In the genomic region with DNA sequence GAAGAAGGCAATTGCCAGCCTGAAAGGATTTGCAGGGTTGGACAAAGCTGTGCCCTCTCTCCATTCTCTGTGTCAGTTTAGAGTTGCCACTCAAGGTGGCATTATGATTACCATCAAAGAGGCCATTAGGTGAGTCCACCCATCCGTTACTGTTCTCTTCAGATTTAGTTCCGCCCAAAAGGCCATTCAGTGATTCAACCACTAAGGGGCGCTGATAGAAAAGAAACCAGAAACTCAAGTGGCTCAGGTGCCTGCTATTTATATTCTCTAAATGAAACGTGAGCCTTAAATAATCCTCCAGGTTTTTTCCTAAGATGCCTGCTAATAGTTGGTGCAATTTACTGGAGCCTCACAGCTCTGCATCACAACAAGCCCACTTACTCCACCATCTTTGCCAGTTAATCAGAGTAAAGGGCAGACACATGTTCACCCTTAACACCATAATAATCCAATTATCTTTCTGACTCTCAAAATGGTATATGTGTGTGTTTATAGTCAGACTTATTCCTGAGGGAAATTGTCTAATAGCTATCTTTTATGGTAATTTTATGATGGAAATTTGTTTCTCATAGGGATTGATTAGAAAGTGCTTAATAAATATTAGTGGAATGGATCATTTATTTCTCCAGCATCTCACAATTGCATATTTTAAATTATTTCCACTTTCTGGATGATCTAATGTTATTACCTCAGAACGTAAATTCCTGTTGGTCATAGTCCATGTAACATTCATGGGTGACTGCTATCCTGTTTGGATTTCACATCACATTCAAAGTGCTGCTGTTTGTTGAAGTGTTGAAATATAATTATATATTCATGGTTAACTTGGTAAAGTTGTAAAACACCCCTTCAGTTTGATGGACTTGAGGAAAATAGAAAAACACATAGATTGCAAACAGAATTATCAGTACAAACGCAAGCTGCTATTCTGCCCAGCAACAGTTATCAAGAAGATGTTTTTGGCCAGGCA, we compare ENCODE assay signal across 8 cellular contexts. TPM values are rescaled to one million over a fixed set of nuclear protein-coding genes. Genes with fewer than 3 reads are reported as not detected.
DNase-seq lines count a peak whose midpoint lies in the region; ATAC-seq, FAIRE-seq and TF ChIP-seq lines count a peak whose summit lies in the region.

No MANE protein-coding gene starts in this region.

- no peak overlapping the region for H3K4me2 ChIP-seq in keratinocyte (ENCODE audit: control insufficient read depth, extremely low read depth, insufficient read depth, low read depth, low read length)

- no peak overlapping the region for H3K27ac ChIP-seq in keratinocyte (ENCODE audit: control insufficient read depth, insufficient read depth, low read length)
- H3K27ac ChIP-seq in upper lobe of right lung = no peak overlapping the region

- peak; percentile 72 to 85 for TF ChIP-seq CTCF in brain (conservative IDR thresholded peaks at IDR 0.05)
- TF ChIP-seq CTCF in keratinocyte (optimal IDR thresholded peaks at IDR 0.05 in 1 of 3, IDR thresholded peaks at IDR 0.05 in 1 of 3, conservative IDR thresholded peaks at IDR 0.05 in 1 of 3; ENCODE audit: extremely low read depth in 1 of 3, insufficient read depth in 2 of 3, low read length in 3 of 3) = peak; percentile 62 to 80 (median 79)
- peak; percentile 66 for TF ChIP-seq CTCF in upper lobe of right lung (IDR thresholded peaks at IDR 0.05)

- dilution Hi-C loops in keratinocyte (cut with MboI; ENCODE audit: extremely low pct_ligation_motif_present, low sequenced_read_pairs) = no loop called here

- H3K27me3 Mint-ChIP-seq in brain = no peaks in the 10 kb centered on the region

- H3K9ac ChIP-seq in keratinocyte (ENCODE audit: control insufficient read depth, extremely low read depth, insufficient read depth, low read length) = no peak overlapping the region

- H3K4me3 ChIP-seq in keratinocyte (ENCODE audit: control insufficient read depth in 2 of 3, extremely low read depth in 1 of 3, insufficient read depth in 2 of 3, low read depth in 1 of 3, low read length in 3 of 3) = no peak overlapping the region
- no peak overlapping the region for H3K4me3 ChIP-seq in upper lobe of right lung

- peak; percentile 89 for ATAC-seq in upper lobe of right lung
- ATAC-seq in HG03095 (IDR thresholded peaks at IDR 0.05; ENCODE audit: unreplicated experiment) = no peak

- H3K27me3 ChIP-seq in keratinocyte (ENCODE audit: control insufficient read depth, extremely low read depth, insufficient read depth, low read length) (no peaks in the 10 kb centered on the region), upper lobe of right lung (no peaks in the 10 kb centered on the region)

- H4K20me1 ChIP-seq in keratinocyte (ENCODE audit: control insufficient read depth, extremely low read depth, insufficient read depth, low read length) = no peaks in the 10 kb centered on the region

- H3K4me1 ChIP-seq in keratinocyte (ENCODE audit: control insufficient read depth, extremely low read depth, insufficient read depth, low read length) = peaks cover 11% of the 10 kb centered on the region
- H3K4me1 ChIP-seq in upper lobe of right lung = no peaks in the 10 kb centered on the region

- H3K9me3 ChIP-seq in keratinocyte (ENCODE audit: control insufficient read depth, low read depth, low read length) (no peaks in the 10 kb centered on the region), upper lobe of right lung (no peaks in the 10 kb centered on the region)

- H2AFZ ChIP-seq in keratinocyte (ENCODE audit: control insufficient read depth, low read length) = no peak overlapping the region

- FAIRE-seq in keratinocyte (lab: Jason Lieb, UNC) = peak; percentile 84

- H3K9me3 Mint-ChIP-seq in brain = no peaks in the 10 kb centered on the region

- H3K4me1 Mint-ChIP-seq in brain = peaks cover 19% of the 10 kb centered on the region

- H3K36me3 ChIP-seq in keratinocyte (ENCODE audit: control insufficient read depth in 2 of 2, extremely low read depth in 1 of 2, insufficient read depth in 2 of 2, low read length in 2 of 2) = peaks cover 1 to 10% of the 10 kb centered on the region in 2 experiments
- H3K36me3 ChIP-seq in upper lobe of right lung = peaks cover 5% of the 10 kb centered on the region

- intact Hi-C loops in upper lobe of right lung (cut with DNase I) = loop anchor here (10.0 kb wide), 1 partner anchor 212 kb away; no protein-coding TSS in a partner anchor

- H3K9me1 ChIP-seq in keratinocyte (ENCODE audit: control insufficient read depth, extremely low read depth, insufficient read depth, low read length) = no peaks in the 10 kb centered on the region

- H3K4me3 Mint-ChIP-seq in brain = peak overlapping the region in 3 of 5 experiments; percentile 9 to 75 (median 73)

- peak overlapping the region; percentile 20 to 97 (median 93) for H3K27ac Mint-ChIP-seq in brain

- peaks cover 9% of the 10 kb centered on the region for H3K36me3 Mint-ChIP-seq in brain

- DNase-seq in COLO829 (ENCODE audit: low spot score) = peak; percentile 22
- DNase-seq in HK-2 (ENCODE audit: unreplicated experiment) = peak; percentile 54
- peak; percentile 99 for DNase-seq in NCI-H524 treated with DMSO at 0.1 percent for 48 hours (lab: John Stamatoyannopoulos, UW)
- no peak for DNase-seq in keratinocyte (ENCODE audit: low read depth, low spot score)
- DNase-seq in upper lobe of right lung = no peak
- DNase-seq in stimulated activated CD4-positive, alpha-beta T cell treated with anti-CD3 and anti-CD28 coated beads, Interleukin-15, amount 100 ng/mL, for 24 hours = no peak

- no peaks in the 10 kb centered on the region for H3K79me2 ChIP-seq in keratinocyte (ENCODE audit: control insufficient read depth, insufficient read depth, low read length)

RNA-seq across cellular contexts. Expression of a gene that starts 59.3 kb away (rescaled TPM):
- polyA plus RNA-seq in brain (ENCODE audit: insufficient read depth, low read depth, low replicate concordance) (8.3 TPM), keratinocyte (9.4 to 13.1 TPM (median 13.0 TPM) in 3 replicates)
- 6.4 TPM for polyA plus RNA-seq in keratinocyte (2011; ENCODE audit: low read depth)
- 6.5 and 9.4 TPM in 2 replicates for polyA plus RNA-seq in keratinocyte (2011; cell fraction: cytosol; rRNA removed)
- polyA plus RNA-seq in keratinocyte (2011; cell fraction: nucleus; rRNA removed) = 13.4 and 14.3 TPM in 2 replicates
- 5.4 and 11.6 TPM in 2 replicates for polyA plus RNA-seq in keratinocyte (2012; ENCODE audit: low replicate concordance)
- polyA minus RNA-seq in keratinocyte = 51.2 to 113 TPM (median 56.7 TPM) in 3 replicates
- 9.4 TPM for polyA minus RNA-seq in keratinocyte (2011; cell fraction: cytosol; rRNA and poly(A)+ RNA removed)
- 31.1 and 79.9 TPM in 2 replicates for polyA minus RNA-seq in keratinocyte (2011; cell fraction: nucleus; rRNA and poly(A)+ RNA removed)
- 19.1 TPM for total RNA-seq in upper lobe of right lung

Comparison
In these comparisons a context has a peak if more than half of its experiments do, and no peak if none do; other contexts are left out.
1. DNase-seq: peak in COLO829 (single experiment), HK-2 (single experiment) and NCI-H524 treated with DMSO at 0.1 percent for 48 hours (single experiment); none in keratinocyte (single experiment), upper lobe of right lung (single experiment) and stimulated activated CD4-positive, alpha-beta T cell treated with anti-CD3 and anti-CD28 coated beads, Interleukin-15, amount 100 ng/mL, for 24 hours (single experiment).
2. Peak in every context shown above with its lines, with median percentiles within 50 percentile points of each other: CTCF ChIP-seq.